Comparison of ENCODE assay signal across 28 cellular contexts in genomic region chr10:79312601-79313187, GRCh38. TPM values are rescaled to one million over a fixed set of nuclear protein-coding genes. Genes with fewer than 3 reads are reported as not detected.
DNase-seq lines count a peak whose midpoint lies in the region; ATAC-seq and TF ChIP-seq lines count a peak whose summit lies in the region.
"Had no signal": no experiment of that assay in that cellular context is flagged by ENCODE, and none has a peak within 500 bp of the region (broad histone marks: within the 10 kb centered on the region; RNA-seq: fewer than 3 reads in every experiment).

No MANE protein-coding gene starts in this region.

- H3K27me3 ChIP-seq in SK-N-SH (ENCODE audit: insufficient read depth), result no peaks in the 10 kb centered on the region
- H3K27me3 ChIP-seq in H7 (ENCODE audit: control insufficient read depth, insufficient read depth, low read length), result no peaks in the 10 kb centered on the region
- H3K27me3 ChIP-seq in dorsolateral prefrontal cortex, result no peaks in the 10 kb centered on the region
- H3K27me3 ChIP-seq in neuronal stem cell (ENCODE audit: control insufficient read depth in 3 of 3, insufficient read depth in 3 of 3, low read depth in 1 of 3, low read length in 3 of 3), result no peaks in the 10 kb centered on the region
- H3K27me3 ChIP-seq: body of pancreas, heart left ventricle, suprapubic skin had no signal

- DNase-seq in SK-N-SH (peak; percentile 21), H7 (peak; percentile 43), dorsolateral prefrontal cortex (no peak), neuronal stem cell (ENCODE audit: low spot score) (no peak), OCI-M2 (lab: John Stamatoyannopoulos, UW; ENCODE audit: unreplicated experiment) (no peak), SHP77 treated with DMSO at 0.1 percent for 48 hours (lab: John Stamatoyannopoulos, UW) (no peak)
- DNase-seq: activated CD4-positive, alpha-beta T cell treated with anti-CD3 and anti-CD28 coated beads for 4 hours; activated CD8-positive, alpha-beta memory T cell treated with anti-CD3 and anti-CD28 coated beads for 24 hours; activated gamma-delta T cell treated with Interleukin-2 at 50 U/mL for 16 hours; activated T-cell treated with anti-CD3 and anti-CD28 coated beads, Interleukin-2, amount 50 U/mL, for 24 hours; body of pancreas; CD4-positive, alpha-beta memory T cell; cortex of kidney; KG1; kidney glomerular epithelial cell; MM.1S; NCI-H2081 treated with DMSO at 0.1 percent for 48 hours; NCI-H345; NCI-H748 treated with DMSO at 0.1 percent for 48 hours; RPMI8226; stimulated activated CD4-positive, alpha-beta T cell treated with anti-CD3 and anti-CD28 coated beads, Interleukin-2, amount 100 ng/mL, for 24 hours had no signal

- no peaks in the 10 kb centered on the region for H3K9me2 ChIP-seq in SK-N-SH

- H4K20me1 ChIP-seq in SK-N-SH (ENCODE audit: insufficient read depth), result 0 out of 2 replicates have a peak, but pooled peaks cover 4% of the 10 kb centered on the region

- no peak overlapping the region for H3K23ac ChIP-seq in neuronal stem cell (ENCODE audit: low read depth, low read length, poor library complexity)

- H2AFZ ChIP-seq in SK-N-SH (ENCODE audit: low read depth), result no peak overlapping the region
- no peak overlapping the region for H2AFZ ChIP-seq in neuronal stem cell (ENCODE audit: low read length)

- 97% methylated on average over 21 of the region's 22 CpGs for WGBS in SK-N-SH (ENCODE audit: low lambda C conversion rate)
- no CpG with 5 or more reads among the region's 22 CpGs for WGBS in neuronal stem cell (ENCODE audit: extremely low coverage in 2 of 2, insufficient read length in 2 of 2, insufficient replicate concordance in 1 of 2), 2 donors

- no peak overlapping the region for H2BK15ac ChIP-seq in neuronal stem cell (ENCODE audit: low read length)

- TF ChIP-seq EP300 in SK-N-SH (IDR thresholded peaks at IDR 0.05; ENCODE audit: borderline replicate concordance in 1 of 2, low read depth in 1 of 2, low read length in 1 of 2), result no peak

- TF ChIP-seq CTCF in SK-N-SH (IDR thresholded peaks at IDR 0.05) (no peak), dorsolateral prefrontal cortex (IDR thresholded peaks at IDR 0.05 in 54 of 56, conservative IDR thresholded peaks at IDR 0.05 in 2 of 56; ENCODE audit: low read depth in 1 of 56, partially characterized antibody in 56 of 56) (no peak)

- H3K9me3 ChIP-seq in SK-N-SH, result no peaks in the 10 kb centered on the region
- no peaks in the 10 kb centered on the region for H3K9me3 ChIP-seq in neuronal stem cell (replicated peaks in 1 of 2; ENCODE audit: control insufficient read depth in 2 of 2, insufficient read depth in 1 of 2, low read depth in 1 of 2, low read length in 2 of 2)
- H3K9me3 ChIP-seq: body of pancreas, heart left ventricle, suprapubic skin had no signal

- peaks cover 11 to 68% of the 10 kb centered on the region in 2 experiments for H3K36me3 ChIP-seq in SK-N-SH (replicated peaks in 1 of 2; ENCODE audit: control insufficient read depth in 1 of 2, insufficient read depth in 2 of 2, low read length in 1 of 2)
- H3K36me3 ChIP-seq in H7 (replicated peaks; ENCODE audit: control insufficient read depth, insufficient read depth, low read length), result peaks cover 4% of the 10 kb centered on the region
- H3K36me3 ChIP-seq in neuronal stem cell (replicated peaks in 1 of 2; ENCODE audit: control insufficient read depth in 2 of 2, insufficient read depth in 2 of 2, low read length in 2 of 2), result peaks cover 47 to 84% of the 10 kb centered on the region in 2 donors

- no peak overlapping the region for H3K4ac ChIP-seq in neuronal stem cell (ENCODE audit: low read length)

- H3K4me2 ChIP-seq in SK-N-SH (no peak overlapping the region), neuronal stem cell (ENCODE audit: insufficient read depth, low read length, poor library complexity, severe bottlenecking) (no peak overlapping the region)
- H3K4me2 ChIP-seq: smooth muscle cell had no signal

- ATAC-seq in SK-N-SH treated with all-trans-retinoic acid at 6 μM for 48 hours (no peak), GM19397 (IDR thresholded peaks at IDR 0.05; ENCODE audit: unreplicated experiment) (no peak)
- ATAC-seq: body of pancreas had no signal

- intact Hi-C loops in dorsolateral prefrontal cortex (cut with DNase I), result no loop called here

- no peaks in the 10 kb centered on the region for H3K79me2 ChIP-seq in SK-N-SH (ENCODE audit: insufficient read depth)

- no peak overlapping the region for H3K9ac ChIP-seq in SK-N-SH
- H3K9ac ChIP-seq in neuronal stem cell (ENCODE audit: low read depth, low read length, poor library complexity), result no peak overlapping the region

- TF ChIP-seq RAD21 in SK-N-SH (IDR thresholded peaks at IDR 0.05; ENCODE audit: low read length), result no peak

- H3K27ac ChIP-seq in SK-N-SH (ENCODE audit: low read depth in 2 of 2, low read length in 1 of 2) (peak overlapping the region in 1 of 2 experiments; percentile 47; a peak in 1 of 4 replicates), dorsolateral prefrontal cortex (peak overlapping the region in 54 of 59 donors; percentile 11 to 92 (median 86)), neuronal stem cell (replicated peaks; ENCODE audit: low read length) (no peak overlapping the region)
- H3K27ac ChIP-seq: 22Rv1, body of pancreas, suprapubic skin, VCaP had no signal

- no peak overlapping the region for H3K18ac ChIP-seq in neuronal stem cell (ENCODE audit: low read length)

- no peak overlapping the region for H4K91ac ChIP-seq in neuronal stem cell (ENCODE audit: low read depth, low read length, poor library complexity)

- H2AK5ac ChIP-seq in neuronal stem cell (ENCODE audit: low read depth, low read length), result no peak overlapping the region

- CTCF ChIA-PET in SK-N-SH (lab: Yijun Ruan, JAX), result interaction anchor here (1.2 kb wide), 1 partner anchor 65 kb away, joined by 3 read pairs; no protein-coding TSS in a partner anchor

- no peak overlapping the region for H2BK5ac ChIP-seq in neuronal stem cell (ENCODE audit: low read length)

- H3K79me1 ChIP-seq in neuronal stem cell (ENCODE audit: low read depth, low read length), result peaks cover 6% of the 10 kb centered on the region

- H3K14ac ChIP-seq in neuronal stem cell (ENCODE audit: low read length), result no peak overlapping the region

- no peak overlapping the region for H2BK12ac ChIP-seq in neuronal stem cell (ENCODE audit: low read length)

- H2BK120ac ChIP-seq in neuronal stem cell (ENCODE audit: low read depth, low read length), result no peak overlapping the region

- POLR2A ChIA-PET in SK-N-SH (lab: Yijun Ruan, JAX), result no interaction called here

- peaks cover 34% of the 10 kb centered on the region for H3F3A ChIP-seq in SK-N-SH (replicated peaks; ENCODE audit: insufficient read depth)

- H4K8ac ChIP-seq in neuronal stem cell (ENCODE audit: low read depth, low read length), result peak overlapping the region; percentile 23

- H3K4me3 ChIP-seq in SK-N-SH (ENCODE audit: low read depth in 2 of 2, low read length in 1 of 2), result no peak overlapping the region
- H3K4me3 ChIP-seq in H7 (ENCODE audit: insufficient read depth, low read depth, low read length), result no peak overlapping the region
- H3K4me3 ChIP-seq in dorsolateral prefrontal cortex, result peak overlapping the region in 2 of 59 donors; percentile 45 to 51
- H3K4me3 ChIP-seq in neuronal stem cell (ENCODE audit: low read length in 2 of 2), result no peak overlapping the region
- H3K4me3 ChIP-seq: body of pancreas, heart left ventricle, smooth muscle cell, suprapubic skin had no signal

- H3K4me1 ChIP-seq in SK-N-SH (ENCODE audit: control insufficient read depth in 1 of 2, insufficient read depth in 2 of 2, low read depth in 1 of 2, low read length in 1 of 2) (peaks cover 12 to 68% of the 10 kb centered on the region in 2 experiments; a peak in 2 of 4 replicates), neuronal stem cell (ENCODE audit: control insufficient read depth in 2 of 2, insufficient read depth in 1 of 2, low read depth in 1 of 2, low read length in 2 of 2) (peaks cover 13 to 16% of the 10 kb centered on the region in 2 donors)
- H3K4me1 ChIP-seq: body of pancreas had no signal

TF ChIP-seq in SK-N-SH, 30 proteins besides CTCF, POLR2A, EP300 and RAD21:
- TF ChIP-seq, protein P1, sequence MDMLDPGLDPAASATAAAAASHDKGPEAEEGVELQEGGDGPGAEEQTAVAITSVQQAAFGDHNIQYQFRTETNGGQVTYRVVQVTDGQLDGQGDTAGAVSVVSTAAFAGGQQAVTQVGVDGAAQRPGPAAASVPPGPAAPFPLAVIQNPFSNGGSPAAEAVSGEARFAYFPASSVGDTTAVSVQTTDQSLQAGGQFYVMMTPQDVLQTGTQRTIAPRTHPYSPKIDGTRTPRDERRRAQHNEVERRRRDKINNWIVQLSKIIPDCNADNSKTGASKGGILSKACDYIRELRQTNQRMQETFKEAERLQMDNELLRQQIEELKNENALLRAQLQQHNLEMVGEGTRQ (IDR thresholded peaks at IDR 0.05; ENCODE audit: borderline replicate concordance, low read depth, low read length), result no peak
- TF ChIP-seq FOSL2 (IDR thresholded peaks at IDR 0.05; ENCODE audit: borderline replicate concordance, low read depth) (no peak), RCOR1 (IDR thresholded peaks at IDR 0.05; ENCODE audit: low read length) (no peak)

TF ChIP-seq in SK-N-SH treated with all-trans-retinoic acid at 6 μM for 48 hours, 23 proteins besides CTCF, POLR2A, EP300 and RAD21:
- TF ChIP-seq ESRRG (CRISPR knock-in tag; IDR thresholded peaks at IDR 0.05), result no peak
- no peak for TF ChIP-seq TOX (CRISPR knock-in tag; IDR thresholded peaks at IDR 0.05; ENCODE audit: borderline replicate concordance)
- TF ChIP-seq RARB (CRISPR knock-in tag; IDR thresholded peaks at IDR 0.05), result no peak
- no peak for TF ChIP-seq ZNF70 (CRISPR knock-in tag; IDR thresholded peaks at IDR 0.05)

RNA-seq across cellular contexts. Expression of gene PPIF, which starts 34.6 kb away (rescaled TPM):
- polyA plus RNA-seq in SK-N-SH (2012; rRNA removed), result 73.8 and 85.9 TPM in 2 replicates
- polyA plus RNA-seq in SK-N-SH (2012; cell fraction: cytosol; rRNA removed), result 64.9 and 80.6 TPM in 2 replicates
- 163 and 169 TPM in 2 replicates for polyA plus RNA-seq in SK-N-SH (2012; cell fraction: nucleus; rRNA removed)
- 78.6 and 87.5 TPM in 2 replicates for total RNA-seq in H7 (2014; rRNA removed; shearing (Covaris generic))
- 10 to 100 TPM; 36.9 to 90.0 (median 52.6) TPM for total RNA-seq in dorsolateral prefrontal cortex
- polyA plus RNA-seq in neuronal stem cell (2013, experiment 1 of 2), result 42.1 TPM
- 42.3 TPM for polyA plus RNA-seq in neuronal stem cell (2013, experiment 2 of 2)

Comparison
In these comparisons a context has a peak if more than half of its experiments do, and no peak if none do; other contexts are left out.
1. DNase-seq: peak in SK-N-SH (single experiment) and H7 (single experiment); none in dorsolateral prefrontal cortex (0 of 10), neuronal stem cell (single experiment), OCI-M2 (single experiment) and SHP77 treated with DMSO at 0.1 percent for 48 hours (single experiment).